In genomic region chr7:91055219-91055618, GRCh38 we compare ENCODE assay signal across 22 cellular contexts.
DNase-seq lines count a peak whose midpoint lies in the region; ATAC-seq and TF ChIP-seq lines count a peak whose summit lies in the region.
"Had no signal": no experiment of that assay in that cellular context is flagged by ENCODE, and none has a peak within 500 bp of the region (broad histone marks: within the 10 kb centered on the region; RNA-seq: fewer than 3 reads in every experiment).

No MANE protein-coding gene starts in this region.

- H3K4me2 ChIP-seq in KMS-11 (no peak overlapping the region), neural progenitor cell (no peak overlapping the region)

- H3K27ac ChIP-seq in A673 (ENCODE audit: low read depth, low read length, poor library complexity, severe bottlenecking) (no peak overlapping the region), KMS-11 (no peak overlapping the region), VCaP (peak overlapping the region; percentile 71), neural progenitor cell (no peak overlapping the region)
- H3K27ac ChIP-seq: vagina had no signal

- peaks cover 13% of the 10 kb centered on the region for H3K4me1 Mint-ChIP-seq in neural progenitor cell

- peak; percentile 24 for DNase-seq in A673 (ENCODE audit: low spot score)
- no peak for DNase-seq in neural progenitor cell (ENCODE audit: low spot score)
- no peak for DNase-seq in A172 (ENCODE audit: low spot score)
- DNase-seq in DMS79 (lab: John Stamatoyannopoulos, UW) = no peak
- no peak for DNase-seq in stimulated activated CD8-positive, alpha-beta memory T cell treated with anti-CD3 and anti-CD28 coated beads, Interleukin-4, amount 100 ng/mL, for 48 hours
- DNase-seq: activated CD4-positive, alpha-beta T cell treated with anti-CD3 and anti-CD28 coated beads, Interleukin-2, amount 50 U/mL, for 4 hours; activated CD8-positive, alpha-beta memory T cell treated with anti-CD3 and anti-CD28 coated beads, Interleukin-2, amount 50 U/mL, for 4 hours; activated naive CD8-positive, alpha-beta T cell treated with anti-CD3 and anti-CD28 coated beads, Interleukin-2, amount 10 ng/mL, durations not matched to agents 7 days and 5 days; effector memory CD4-positive, alpha-beta T cell; left cardiac atrium; mesendoderm; naive B cell; NCI-H1092; NCI-H2029; NCI-H446 treated with DMSO at 0.1 percent for 48 hours had no signal

- no peak overlapping the region for H2AFZ ChIP-seq in KMS-11 (ENCODE audit: low read depth)
- no peak overlapping the region for H2AFZ ChIP-seq in neural progenitor cell (replicated peaks)

- CTCF ChIA-PET in A673 (lab: Charles Lee) = interaction anchor here (0.6 kb wide), 1 partner anchor 20 kb away, joined by 4 read pairs; no protein-coding TSS in a partner anchor

- no peaks in the 10 kb centered on the region for H3F3A ChIP-seq in neural progenitor cell (ENCODE audit: low read depth)

- POLR2A ChIA-PET in A673 (lab: Charles Lee; ENCODE audit: low non-redundant PET) = no interaction called here

- H3K36me3 Mint-ChIP-seq in neural progenitor cell = peaks cover 8% of the 10 kb centered on the region
- H3K36me3 Mint-ChIP-seq: activated naive CD8-positive, alpha-beta T cell treated with anti-CD3 and anti-CD28 coated beads, Interleukin-2, amount 10 ng/mL, durations not matched to agents 7 days and 5 days had no signal

- no peak for ATAC-seq in GM21717 (IDR thresholded peaks at IDR 0.05; ENCODE audit: unreplicated experiment)
- ATAC-seq: left cardiac atrium, sciatic nerve, WTC11 had no signal

- H3K9ac ChIP-seq in KMS-11 (no peak overlapping the region), neural progenitor cell (no peak overlapping the region)

- H3K4me3 ChIP-seq in A673 (ENCODE audit: low read depth, low read length, poor library complexity, severe bottlenecking) (no peak overlapping the region), KMS-11 (IDR thresholded peaks at IDR 0.05; ENCODE audit: insufficient read depth, low read depth, low read length) (no peak overlapping the region), neural progenitor cell (no peak overlapping the region)
- H3K4me3 ChIP-seq: vagina had no signal

- no peaks in the 10 kb centered on the region for H3K9me3 ChIP-seq in A673 (ENCODE audit: low read depth, low read length, poor library complexity, severe bottlenecking)
- no peaks in the 10 kb centered on the region for H3K9me3 ChIP-seq in neural progenitor cell (ENCODE audit: low read depth)
- H3K9me3 ChIP-seq: vagina had no signal

- H3K79me2 ChIP-seq in KMS-11 (ENCODE audit: insufficient read depth, low read depth) (no peaks in the 10 kb centered on the region), neural progenitor cell (ENCODE audit: low read depth) (no peaks in the 10 kb centered on the region)

- H3K4me1 ChIP-seq in A673 (ENCODE audit: insufficient read depth, low read length, poor library complexity, severe bottlenecking) (no peaks in the 10 kb centered on the region), KMS-11 (ENCODE audit: low read depth, poor library complexity, severe bottlenecking) (no peaks in the 10 kb centered on the region), neural progenitor cell (peaks cover 7% of the 10 kb centered on the region)
- H3K4me1 ChIP-seq: vagina had no signal

- H3K36me3 ChIP-seq in A673 (ENCODE audit: insufficient read depth, low read length, poor library complexity, severe bottlenecking) = no peaks in the 10 kb centered on the region
- no peaks in the 10 kb centered on the region for H3K36me3 ChIP-seq in KMS-11 (ENCODE audit: insufficient read depth)
- no peaks in the 10 kb centered on the region for H3K36me3 ChIP-seq in neural progenitor cell
- H3K36me3 ChIP-seq: vagina had no signal

- TF ChIP-seq CTCF in A673 (conservative IDR thresholded peaks at IDR 0.05; ENCODE audit: low read depth, low read length) (peak; percentile 40; the same call in 1 of the 2 replicates), KMS-11 (conservative IDR thresholded peaks at IDR 0.05; ENCODE audit: low read depth, low read length) (peak; percentile 29; the same call in 1 of the 2 replicates), VCaP (conservative IDR thresholded peaks at IDR 0.05) (peak; percentile 42), neural progenitor cell (IDR thresholded peaks at IDR 0.05) (peak; percentile 30)

- intact Hi-C loops in A673 (cut with micrococcal nuclease; ENCODE audit: unreplicated experiment) = no loop called here

- no peak overlapping the region for H3K27ac Mint-ChIP-seq in neural progenitor cell
- H3K27ac Mint-ChIP-seq: activated naive CD8-positive, alpha-beta T cell treated with anti-CD3 and anti-CD28 coated beads, Interleukin-2, amount 10 ng/mL, durations not matched to agents 7 days and 5 days; activated T-helper 2 cell treated with anti-CD3 and anti-CD28 coated beads, Interferon-gamma antibody, Interleukin-2, Interleukin-4, amounts not matched to agents 10 μg/mL and 5 μg/mL and 100 μg/mL, durations not matched to agents 14 hours and 24 hours and 36 hours; WTC11 had no signal

- BruUV-seq in A673 (replicated peaks; lab: Mats Ljungman, UMichigan) = no TSS peak

- no peaks in the 10 kb centered on the region for H3K27me3 ChIP-seq in A673 (replicated peaks; ENCODE audit: insufficient read depth, low read depth, low read length, poor library complexity)
- no peaks in the 10 kb centered on the region for H3K27me3 ChIP-seq in KMS-11 (ENCODE audit: insufficient read depth, low read depth)
- peaks cover 8% of the 10 kb centered on the region for H3K27me3 ChIP-seq in neural progenitor cell
- H3K27me3 ChIP-seq: vagina had no signal

- H3K9me3 Mint-ChIP-seq in neural progenitor cell = peaks cover 7% of the 10 kb centered on the region
- H3K9me3 Mint-ChIP-seq: activated T-helper 2 cell treated with anti-CD3 and anti-CD28 coated beads, Interferon-gamma antibody, Interleukin-2, Interleukin-4, amounts not matched to agents 10 μg/mL and 5 μg/mL and 100 μg/mL, durations not matched to agents 14 hours and 24 hours and 36 hours had no signal

- peaks cover 4% of the 10 kb centered on the region for H3K27me3 Mint-ChIP-seq in neural progenitor cell (ENCODE audit: insufficient read depth, low read depth)
- H3K27me3 Mint-ChIP-seq: activated naive CD8-positive, alpha-beta T cell treated with anti-CD3 and anti-CD28 coated beads, Interleukin-2, amount 10 ng/mL, durations not matched to agents 7 days and 5 days; naive B cell had no signal

- H3K4me3 Mint-ChIP-seq in neural progenitor cell = no peak overlapping the region
- H3K4me3 Mint-ChIP-seq: activated naive CD8-positive, alpha-beta T cell treated with anti-CD3 and anti-CD28 coated beads, Interleukin-2, amount 10 ng/mL, durations not matched to agents 7 days and 5 days; WTC11 had no signal

- no peaks in the 10 kb centered on the region for H4K20me1 ChIP-seq in KMS-11 (ENCODE audit: insufficient read depth)
- no peaks in the 10 kb centered on the region for H4K20me1 ChIP-seq in neural progenitor cell (ENCODE audit: low read depth)
